10 cellular contexts compared by ENCODE assay signal in genomic region chr11:117618956-117619355, GRCh38.
A peak's percentile ranks its signal among the peaks of the same experiment; 100 is the strongest.
DNase-seq lines count a peak whose midpoint lies in the region; ATAC-seq and TF ChIP-seq lines count a peak whose summit lies in the region.
"Had no signal": no experiment of that assay in that cellular context is flagged by ENCODE, and none has a peak within 500 bp of the region (broad histone marks: within the 10 kb centered on the region; RNA-seq: fewer than 3 reads in every experiment).

No MANE protein-coding gene starts in this region.

- in situ Hi-C loops in KBM-7 (cut with MboI; ENCODE audit: low pct_unique_long_range_greater_than_20kb, low sequenced_read_pairs): no loop called here

- H3K36me3 ChIP-seq in gastroesophageal sphincter: peaks cover 0 to 6% of the 10 kb centered on the region in 2 donors

- peak; percentile 8 for ATAC-seq in stimulated activated effector memory CD8-positive, alpha-beta T cell treated with anti-CD3 and anti-CD28 coated beads, Interleukin-12 subunit alpha, Interleukin-12 subunit beta, amount 100 ng/mL, for 72 hours
- no peak for ATAC-seq in gastroesophageal sphincter

- H3K27ac ChIP-seq in gastroesophageal sphincter: no peak overlapping the region

- H3K4me1 Mint-ChIP-seq in endothelial cell (ENCODE audit: unreplicated experiment): no peaks in the 10 kb centered on the region
- H3K4me1 Mint-ChIP-seq in stimulated activated effector memory CD8-positive, alpha-beta T cell treated with anti-CD3 and anti-CD28 coated beads, Interleukin-12 subunit alpha, Interleukin-12 subunit beta, amount 100 ng/mL, for 72 hours: no peaks in the 10 kb centered on the region

- peaks cover 29% of the 10 kb centered on the region for H3K27me3 ChIP-seq in gastroesophageal sphincter

- H3K27me3 Mint-ChIP-seq in endothelial cell (ENCODE audit: unreplicated experiment): peaks cover 2% of the 10 kb centered on the region

- WGBS in gastroesophageal sphincter (ENCODE audit: low coverage in 1 of 2), 2 donors: 62% methylated on average over 2 of the region's 8 CpGs; no CpG with 5 or more reads in 1 of the 2 donors

- TF ChIP-seq EP300 in gastroesophageal sphincter (IDR thresholded peaks at IDR 0.05): no peak

- no peaks in the 10 kb centered on the region for H3K9me3 Mint-ChIP-seq in endothelial cell (ENCODE audit: unreplicated experiment)
- peaks cover 3% of the 10 kb centered on the region for H3K9me3 Mint-ChIP-seq in stimulated activated effector memory CD8-positive, alpha-beta T cell treated with anti-CD3 and anti-CD28 coated beads, Interleukin-12 subunit alpha, Interleukin-12 subunit beta, amount 100 ng/mL, for 72 hours

- H3K4me1 ChIP-seq in gastroesophageal sphincter: no peaks in the 10 kb centered on the region

- TF ChIP-seq CTCF in endothelial cell (IDR thresholded peaks at IDR 0.05; ENCODE audit: unreplicated experiment) (peak; percentile 24), gastroesophageal sphincter (IDR thresholded peaks at IDR 0.05) (no peak)

- H3K36me3 Mint-ChIP-seq in endothelial cell (ENCODE audit: low read depth, unreplicated experiment): no peaks in the 10 kb centered on the region
- no peaks in the 10 kb centered on the region for H3K36me3 Mint-ChIP-seq in stimulated activated effector memory CD8-positive, alpha-beta T cell treated with anti-CD3 and anti-CD28 coated beads, Interleukin-12 subunit alpha, Interleukin-12 subunit beta, amount 100 ng/mL, for 72 hours

- H3K4me3 ChIP-seq in gastroesophageal sphincter: no peak overlapping the region

- peaks cover 0 to 27% (median 0%) of the 10 kb centered on the region in 3 donors for H3K9me3 ChIP-seq in gastroesophageal sphincter

- no peak overlapping the region for H3K27ac Mint-ChIP-seq in endothelial cell (ENCODE audit: unreplicated experiment)
- H3K27ac Mint-ChIP-seq in stimulated activated effector memory CD8-positive, alpha-beta T cell treated with anti-CD3 and anti-CD28 coated beads, Interleukin-12 subunit alpha, Interleukin-12 subunit beta, amount 100 ng/mL, for 72 hours: no peak overlapping the region

- TF ChIP-seq POLR2A in gastroesophageal sphincter (IDR thresholded peaks at IDR 0.05): no peak

- peak; percentile 25 for DNase-seq in NCI-H345 (lab: John Stamatoyannopoulos, UW)
- DNase-seq in NCI-H345 treated with DMSO at 0.1 percent for 48 hours (lab: John Stamatoyannopoulos, UW; ENCODE audit: unreplicated experiment): no peak
- peak; percentile 79 for DNase-seq in NCI-H510A (lab: John Stamatoyannopoulos, UW)
- peak; percentile 14 for DNase-seq in endothelial cell (ENCODE audit: low spot score)
- DNase-seq in stimulated activated effector memory CD8-positive, alpha-beta T cell treated with anti-CD3 and anti-CD28 coated beads, Interleukin-12 subunit alpha, Interleukin-12 subunit beta, amount 100 ng/mL, for 72 hours (ENCODE audit: low spot score in 2 of 2): no peak
- DNase-seq in hippocampal formation (lab: John Stamatoyannopoulos, UW): no peak
- no peak for DNase-seq in KBM-7
- DNase-seq: stimulated activated CD8-positive, alpha-beta memory T cell treated with anti-CD3 and anti-CD28 coated beads, Interleukin-4, amount 100 ng/mL, for 48 hours; T1000 had no signal

- no peak overlapping the region for H3K4me3 Mint-ChIP-seq in endothelial cell (ENCODE audit: unreplicated experiment)
- H3K4me3 Mint-ChIP-seq in stimulated activated effector memory CD8-positive, alpha-beta T cell treated with anti-CD3 and anti-CD28 coated beads, Interleukin-12 subunit alpha, Interleukin-12 subunit beta, amount 100 ng/mL, for 72 hours: no peak overlapping the region

Comparison
In these comparisons a context has a peak if more than half of its experiments do, and no peak if none do; other contexts are left out.
1. DNase-seq: peak in NCI-H345 (single experiment), NCI-H510A (single experiment) and endothelial cell (single experiment); none in NCI-H345 treated with DMSO at 0.1 percent for 48 hours (single experiment), stimulated activated effector memory CD8-positive, alpha-beta T cell treated with anti-CD3 and anti-CD28 coated beads, Interleukin-12 subunit alpha, Interleukin-12 subunit beta, amount 100 ng/mL, for 72 hours (0 of 2), hippocampal formation (0 of 2) and KBM-7 (single experiment).